ENCODE assay signal across 4 cellular contexts in genomic region chr2:223991611-223992010, GRCh38.
"Had no signal": no experiment of that assay in that cellular context is flagged by ENCODE, and none has a peak within 500 bp of the region (broad histone marks: within the 10 kb centered on the region; RNA-seq: fewer than 3 reads in every experiment).

No MANE protein-coding gene starts in this region.

- DNase-seq: H9, HCEC 1CT, IMR-90 had no signal

- H3K4me3 ChIP-seq: K562 had no signal

- H3K27ac Mint-ChIP-seq: H9 had no signal

- H3K9me3 Mint-ChIP-seq: H9 had no signal

- ATAC-seq: K562 had no signal
